Comparison of ENCODE assay signal across 9 cellular contexts in the genomic region with DNA sequence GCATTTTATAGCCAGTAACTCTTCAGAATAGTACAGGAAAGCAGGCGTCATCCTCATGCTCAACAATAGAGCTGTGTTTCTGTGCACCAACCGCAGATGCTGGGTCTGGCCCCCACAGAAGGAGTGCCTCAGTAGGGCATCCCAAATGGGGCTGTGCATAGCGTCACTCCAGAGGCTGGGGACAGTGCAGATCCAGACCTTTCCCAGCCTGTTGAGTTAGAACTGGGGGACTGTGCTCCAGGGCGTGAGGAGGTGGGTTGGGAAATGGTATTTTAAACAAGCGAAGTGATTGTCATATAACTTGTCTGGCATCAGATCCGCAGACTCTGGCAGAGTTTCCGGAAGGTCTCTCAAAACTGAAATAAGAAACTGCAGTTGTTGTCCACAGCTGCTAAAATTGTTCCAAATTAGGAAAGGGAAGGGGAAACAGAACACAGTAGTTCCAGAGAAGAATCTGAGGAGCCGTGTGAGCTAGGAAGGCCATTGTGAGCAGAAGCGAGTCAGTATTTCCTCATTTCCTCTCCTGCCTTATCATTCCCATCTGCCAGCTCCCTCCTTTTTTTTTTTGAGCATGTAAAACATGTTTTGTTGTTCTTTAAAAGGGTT. TPM values are rescaled to one million over a fixed set of nuclear protein-coding genes. Genes with fewer than 3 reads are reported as not detected.
A peak's percentile ranks its signal among the peaks of the same experiment; 100 is the strongest.
DNase-seq lines count a peak whose midpoint lies in the region; ATAC-seq and TF ChIP-seq lines count a peak whose summit lies in the region.
"Had no signal": no experiment of that assay in that cellular context is flagged by ENCODE, and none has a peak within 500 bp of the region (broad histone marks: within the 10 kb centered on the region; RNA-seq: fewer than 3 reads in every experiment).

No MANE protein-coding gene starts in this region.

- TF ChIP-seq EP300 in SK-N-SH (IDR thresholded peaks at IDR 0.05; ENCODE audit: borderline replicate concordance in 1 of 2, low read depth in 1 of 2, low read length in 1 of 2) (no peak), tibial nerve (IDR thresholded peaks at IDR 0.05) (peak in 1 of 2 donors; percentile 54)

- DNase-seq in SK-N-SH (peak; percentile 61), fibroblast of gingiva (ENCODE audit: low read depth) (peak; percentile 72), middle frontal gyrus (ENCODE audit: extremely low spot score, low spot score) (peak; percentile 59), tibial nerve (ENCODE audit: low spot score in 2 of 2) (peak in 1 of 2 donors; percentile 39), activated gamma-delta T cell (lab: John Stamatoyannopoulos, UW) (no peak), NCI-H226 (no peak), NCI-H2227 (lab: John Stamatoyannopoulos, UW; ENCODE audit: unreplicated experiment) (no peak)
- DNase-seq: activated T-cell treated with anti-CD3 and anti-CD28 coated beads, Interleukin-2, amount 50 U/mL, for 4 hours had no signal

- POLR2A ChIA-PET in SK-N-SH (lab: Yijun Ruan, JAX) = interaction anchor here (0.6 kb wide), 1 partner anchor 87 kb away, joined by 3 read pairs; no protein-coding TSS in a partner anchor

- H3K27ac ChIP-seq in SK-N-SH (ENCODE audit: low read depth in 2 of 2, low read length in 1 of 2) (peak overlapping the region; percentile 95), tibial nerve (peak overlapping the region; percentile 71 to 92 (median 83))

- TF ChIP-seq CTCF in SK-N-SH (IDR thresholded peaks at IDR 0.05) (no peak), tibial nerve (IDR thresholded peaks at IDR 0.05) (peak in 1 of 5 experiments; percentile 8)

- TF ChIP-seq RAD21 in SK-N-SH (IDR thresholded peaks at IDR 0.05; ENCODE audit: low read length) = no peak

- H3F3A ChIP-seq in SK-N-SH (replicated peaks; ENCODE audit: insufficient read depth) = peaks cover 34% of the 10 kb centered on the region

- no peak for ATAC-seq in HG03280 (IDR thresholded peaks at IDR 0.05; ENCODE audit: unreplicated experiment)
- ATAC-seq: activated T-cell treated with anti-CD3 and anti-CD28 coated beads, Interleukin-2, amount 50 U/mL, for 4 hours had no signal

- peaks cover 30 to 52% of the 10 kb centered on the region in 2 experiments for H3K4me1 ChIP-seq in SK-N-SH (ENCODE audit: control insufficient read depth in 1 of 2, insufficient read depth in 2 of 2, low read depth in 1 of 2, low read length in 1 of 2)
- H3K4me1 ChIP-seq in tibial nerve = peaks cover 0 to 69% (median 24%) of the 10 kb centered on the region in 4 donors

- H3K9me3 ChIP-seq in SK-N-SH = no peaks in the 10 kb centered on the region
- H3K9me3 ChIP-seq in tibial nerve = no peaks in the 10 kb centered on the region

- peak overlapping the region; percentile 57 for H3K9ac ChIP-seq in SK-N-SH

- no peaks in the 10 kb centered on the region for H4K20me1 ChIP-seq in SK-N-SH (ENCODE audit: insufficient read depth)

- 20% methylated on average over 9 of the region's 9 CpGs for WGBS in SK-N-SH (ENCODE audit: low lambda C conversion rate)
- 2 to 10% methylated on average over 9 of the region's 9 CpGs for WGBS in tibial nerve, 2 donors

- H3K79me2 ChIP-seq in SK-N-SH (ENCODE audit: insufficient read depth) = peaks cover 44% of the 10 kb centered on the region

- no peaks in the 10 kb centered on the region for H3K36me3 ChIP-seq in SK-N-SH (replicated peaks in 1 of 2; ENCODE audit: control insufficient read depth in 1 of 2, insufficient read depth in 2 of 2, low read length in 1 of 2)
- no peaks in the 10 kb centered on the region for H3K36me3 ChIP-seq in tibial nerve

- CTCF ChIA-PET in SK-N-SH (lab: Yijun Ruan, JAX) = interaction anchor here (0.9 to 2.3 kb wide), 4 partner anchors 13 to 193 kb away, joined by 3 to 16 read pairs (median 4); no protein-coding TSS in a partner anchor

- H3K27me3 ChIP-seq in SK-N-SH (ENCODE audit: insufficient read depth) = no peaks in the 10 kb centered on the region
- no peaks in the 10 kb centered on the region for H3K27me3 ChIP-seq in tibial nerve

- H3K4me3 ChIP-seq in SK-N-SH (ENCODE audit: low read depth in 2 of 2, low read length in 1 of 2) (peak overlapping the region; percentile 19 to 53), tibial nerve (peak overlapping the region; percentile 4 to 25 (median 12))

- H2AFZ ChIP-seq in SK-N-SH (ENCODE audit: low read depth) = peak overlapping the region; percentile 78; the same call in 1 of the 2 replicates

- TF ChIP-seq POLR2A in tibial nerve (IDR thresholded peaks at IDR 0.05) = peak in 1 of 2 donors; percentile 30

- H3K9me2 ChIP-seq in SK-N-SH = no peaks in the 10 kb centered on the region

- peak overlapping the region; percentile 78 for H3K4me2 ChIP-seq in SK-N-SH

TF ChIP-seq in SK-N-SH, 30 proteins besides CTCF, POLR2A, EP300 and RAD21 (continues in another document):
- no peak for TF ChIP-seq NFIC (IDR thresholded peaks at IDR 0.05; ENCODE audit: borderline replicate concordance)
- TF ChIP-seq RCOR1 (IDR thresholded peaks at IDR 0.05; ENCODE audit: low read length) = no peak
- TF ChIP-seq USF2 (IDR thresholded peaks at IDR 0.05; ENCODE audit: borderline replicate concordance, low read depth, low read length) = no peak
- peak; percentile 7 for TF ChIP-seq CHD2 (IDR thresholded peaks at IDR 0.05; ENCODE audit: low read length, partially characterized antibody)
- 0 out of 2 replicates have a peak, but pooled peaks have one; percentile 9 for TF ChIP-seq JUND (IDR thresholded peaks at IDR 0.05)
- TF ChIP-seq MEF2A (IDR thresholded peaks at IDR 0.05; ENCODE audit: borderline replicate concordance, low read depth) = no peak
- TF ChIP-seq SMC3 (IDR thresholded peaks at IDR 0.05; ENCODE audit: low read depth, low read length) = no peak
- TF ChIP-seq, protein P1, sequence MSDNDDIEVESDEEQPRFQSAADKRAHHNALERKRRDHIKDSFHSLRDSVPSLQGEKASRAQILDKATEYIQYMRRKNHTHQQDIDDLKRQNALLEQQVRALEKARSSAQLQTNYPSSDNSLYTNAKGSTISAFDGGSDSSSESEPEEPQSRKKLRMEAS (IDR thresholded peaks at IDR 0.05; ENCODE audit: low read depth) = no peak
- no peak for TF ChIP-seq PBX3 (IDR thresholded peaks at IDR 0.05)
- no peak for TF ChIP-seq GABPA (IDR thresholded peaks at IDR 0.05; ENCODE audit: low read depth)
- TF ChIP-seq MXI1 (IDR thresholded peaks at IDR 0.05; ENCODE audit: low read depth, low read length) = no peak; the same call in 1 of the 2 replicates
- TF ChIP-seq REST (IDR thresholded peaks at IDR 0.05; ENCODE audit: low read depth, low read length) = no peak
- no peak for TF ChIP-seq ELF1 (IDR thresholded peaks at IDR 0.05)
- no peak for TF ChIP-seq FOXM1 (IDR thresholded peaks at IDR 0.05; ENCODE audit: low read depth)

RNA-seq across cellular contexts. Expression of gene JAM3, which starts 52.2 kb away (rescaled TPM):
- polyA plus RNA-seq in SK-N-SH (2012; rRNA removed) = 34.5 and 56.8 TPM in 2 replicates
- 36.2 and 42.6 TPM in 2 replicates for polyA plus RNA-seq in SK-N-SH (2012; cell fraction: cytosol; rRNA removed)
- 39.1 and 46.6 TPM in 2 replicates for polyA plus RNA-seq in SK-N-SH (2012; cell fraction: nucleus; rRNA removed)
- 100 to 1,000 TPM in 2 of 4 donors, 10 to 100 TPM in 2; 60.9 to 124 (median 96.5) TPM for total RNA-seq in tibial nerve

Comparison
In these comparisons a context has a peak if more than half of its experiments do, and no peak if none do; other contexts are left out.
1. DNase-seq: peak in SK-N-SH (single experiment), fibroblast of gingiva (single experiment) and middle frontal gyrus (single experiment); none in activated gamma-delta T cell (single experiment), NCI-H226 (single experiment) and NCI-H2227 (single experiment).